Comparison of ENCODE assay signal across 8 cellular contexts in the genomic region with DNA sequence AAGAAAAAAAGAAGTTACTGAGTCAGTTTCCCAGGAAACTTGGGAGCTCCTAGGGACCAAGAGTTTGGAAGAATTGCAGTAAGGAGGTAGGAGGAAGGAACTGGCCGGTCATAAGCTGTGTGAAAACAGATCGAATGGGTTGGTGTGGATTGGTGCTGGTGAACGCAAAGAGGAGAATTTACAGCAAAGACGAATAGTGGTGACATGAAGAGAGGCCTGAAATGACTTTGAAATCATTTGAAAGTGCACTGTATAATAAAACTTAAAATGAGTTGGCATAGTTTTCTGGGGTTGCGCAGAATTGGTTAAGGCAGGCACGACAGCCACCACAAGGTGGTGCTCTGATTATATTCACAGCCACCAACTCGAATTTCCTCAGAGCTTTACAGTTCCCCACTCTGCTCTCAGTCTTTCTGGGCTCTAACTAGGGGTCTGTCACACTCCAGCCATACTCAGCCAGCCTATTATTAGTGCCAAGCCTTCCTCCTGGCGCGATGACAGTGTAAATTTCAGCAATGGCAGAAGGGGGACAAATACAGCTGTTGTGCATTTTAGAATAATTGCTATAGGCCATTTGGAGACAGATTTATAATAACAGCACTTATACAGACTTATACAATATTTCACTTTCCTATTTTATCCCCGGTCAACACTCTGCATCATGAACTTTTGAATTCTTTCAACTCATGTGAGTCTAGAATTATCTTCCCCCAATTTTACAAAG. TPM values are rescaled to one million over a fixed set of nuclear protein-coding genes. Genes with fewer than 3 reads are reported as not detected.
DNase-seq lines count a peak whose midpoint lies in the region; ATAC-seq and TF ChIP-seq lines count a peak whose summit lies in the region.

No MANE protein-coding gene starts in this region.

- no peaks in the 10 kb centered on the region for H3K27me3 Mint-ChIP-seq in naive B cell

- H2AFZ ChIP-seq in ACC112 (ENCODE audit: low read length, unreplicated experiment) = peak overlapping the region; percentile 72

- no peaks in the 10 kb centered on the region for H3K9me3 ChIP-seq in WERI-Rb-1 (ENCODE audit: severe bottlenecking)

- H3K27me3 ChIP-seq in ACC112 (ENCODE audit: insufficient read depth, low read length) = peaks cover 12% of the 10 kb centered on the region
- H3K27me3 ChIP-seq in WERI-Rb-1 (ENCODE audit: insufficient read depth, low read depth, severe bottlenecking) = no peaks in the 10 kb centered on the region

- DNase-seq in NCI-H1092 (lab: John Stamatoyannopoulos, UW) (peak; percentile 46), WERI-Rb-1 (peak; percentile 43), epithelial cell of proximal tubule (ENCODE audit: low read depth) (no peak), naive B cell (peak; percentile 46), NCI-H2029 treated with DMSO at 0.1 percent for 48 hours (lab: John Stamatoyannopoulos, UW) (no peak)

- peak overlapping the region in 1 of 8 donors; percentile 11 for H3K4me3 Mint-ChIP-seq in naive B cell

- no peaks in the 10 kb centered on the region for H3K79me2 ChIP-seq in ACC112 (ENCODE audit: control insufficient read depth, insufficient read depth, low read length, unreplicated experiment)

- H3K27ac ChIP-seq in ACC112 (ENCODE audit: low read depth, low read length) = no peak overlapping the region
- no peak overlapping the region for H3K27ac ChIP-seq in WERI-Rb-1

- peak overlapping the region in 4 of 6 donors; percentile 17 to 41 (median 30) for H3K27ac Mint-ChIP-seq in naive B cell

- H3K4me1 ChIP-seq in ACC112 (ENCODE audit: control insufficient read depth, insufficient read depth, low read length, unreplicated experiment) = no peaks in the 10 kb centered on the region

- peak; percentile 65 to 85 for ATAC-seq in naive B cell (ENCODE audit: low read depth in 2 of 2)
- no peak for ATAC-seq in GM18858 (IDR thresholded peaks at IDR 0.05; ENCODE audit: unreplicated experiment)

- no peaks in the 10 kb centered on the region for H3K9me3 Mint-ChIP-seq in naive B cell

- H3K4me3 ChIP-seq in ACC112 (ENCODE audit: low read depth, low read length) = no peak overlapping the region
- no peak overlapping the region for H3K4me3 ChIP-seq in GM12875 (ENCODE audit: low read depth, low read length)
- H3K4me3 ChIP-seq in WERI-Rb-1 (ENCODE audit: low read depth, low read length) = no peak overlapping the region
- no peak overlapping the region for H3K4me3 ChIP-seq in epithelial cell of proximal tubule (ENCODE audit: low read depth, low read length)

- no peaks in the 10 kb centered on the region for H3K36me3 Mint-ChIP-seq in naive B cell

- H3K4me1 Mint-ChIP-seq in naive B cell = peaks cover 4 to 28% (median 18%) of the 10 kb centered on the region in 3 donors

- no peaks in the 10 kb centered on the region for H3K36me3 ChIP-seq in ACC112 (ENCODE audit: insufficient read depth, low read length)
- no peaks in the 10 kb centered on the region for H3K36me3 ChIP-seq in WERI-Rb-1

- TF ChIP-seq CTCF in GM12875 (IDR thresholded peaks at IDR 0.05; ENCODE audit: borderline replicate concordance, insufficient read depth, low read depth, low read length) (peak; percentile 69), WERI-Rb-1 (IDR thresholded peaks at IDR 0.05; ENCODE audit: low read depth, low read length) (peak; percentile 76), epithelial cell of proximal tubule (conservative IDR thresholded peaks at IDR 0.05; ENCODE audit: low read depth, low read length) (peak; percentile 77)

RNA-seq across cellular contexts. Expression of gene HTR3B, which starts 8.3 kb away (rescaled TPM):
- total RNA-seq in epithelial cell of proximal tubule = not detected in 2 replicates
- polyA plus RNA-seq in naive B cell (ENCODE audit: low read depth in 6 of 6) = not detected

RNA-seq across cellular contexts. Expression of gene USP28, which starts 20.9 kb away (rescaled TPM):
- total RNA-seq in epithelial cell of proximal tubule = 11.6 and 23.4 TPM in 2 replicates
- polyA plus RNA-seq in naive B cell (ENCODE audit: low read depth in 6 of 6) = 100 to 1,000 TPM in 4 of 6 donors, 10 to 100 TPM in 2; 64.6 to 132 (median 109) TPM

Comparison
In these comparisons a context has a peak if more than half of its experiments do, and no peak if none do; other contexts are left out.
1. DNase-seq: peak in NCI-H1092 (single experiment), WERI-Rb-1 (single experiment) and naive B cell (single experiment); none in epithelial cell of proximal tubule (single experiment) and NCI-H2029 treated with DMSO at 0.1 percent for 48 hours (single experiment).
2. Peak in every context shown above with its lines, with median percentiles within 50 percentile points of each other: CTCF ChIP-seq.